31 cellular contexts compared by ENCODE assay signal in the genomic region with DNA sequence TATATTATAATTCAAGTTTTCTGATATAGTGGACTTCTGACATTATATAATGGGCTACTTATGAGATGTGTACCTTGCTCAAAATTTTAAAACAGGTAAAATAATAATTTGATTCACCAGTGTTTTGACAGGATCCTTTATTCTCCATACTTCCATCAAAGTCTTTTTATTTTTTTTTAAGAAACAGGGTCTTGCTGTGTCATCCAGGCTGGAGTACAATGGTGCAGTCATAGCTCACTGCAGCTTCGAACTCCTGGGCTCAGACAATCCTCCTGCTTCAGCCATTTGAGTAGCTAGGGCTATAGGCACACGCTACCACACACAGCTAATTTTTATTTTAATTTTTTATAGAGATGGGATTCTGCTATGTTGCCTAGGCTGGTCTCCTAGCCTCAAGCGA.
"Had no signal": no experiment of that assay in that cellular context is flagged by ENCODE, and none has a peak within 500 bp of the region (broad histone marks: within the 10 kb centered on the region; RNA-seq: fewer than 3 reads in every experiment).

No MANE protein-coding gene starts in this region.

- H3K4me1 ChIP-seq: psoas muscle, right lobe of liver, suprapubic skin, testis, transverse colon, upper lobe of right lung, vagina had no signal

- H3K4me3 Mint-ChIP-seq: naive B cell; naive thymus-derived CD8-positive, alpha-beta T cell; natural killer cell treated with Interleukin-12 subunit alpha and Interleukin-12 subunit beta and Interleukin-15 and Interleukin-18, amount 100 ng/mL, for 72 hours; nephron progenitor cell; neural crest cell; stimulated activated effector memory CD8-positive, alpha-beta T cell treated with anti-CD3 and anti-CD28 coated beads, Interleukin-12 subunit alpha, Interleukin-12 subunit beta, amount 100 ng/mL, for 72 hours; stimulated activated naive CD8-positive, alpha-beta T cell treated with anti-CD3 and anti-CD28 coated beads, Interleukin-15, amount 100 ng/mL, for 72 hours; type B pancreatic cell had no signal

- H3K4me3 ChIP-seq: pancreas, psoas muscle, right lobe of liver, sigmoid colon, suprapubic skin, testis, tibial artery, transverse colon, upper lobe of right lung, vagina had no signal

- H3K27me3 ChIP-seq: neutrophil, pancreas, right lobe of liver, sigmoid colon, suprapubic skin, testis, tibial artery, transverse colon, upper lobe of right lung, vagina had no signal

- H3K27me3 Mint-ChIP-seq: naive B cell; naive thymus-derived CD8-positive, alpha-beta T cell; natural killer cell treated with Interleukin-12 subunit alpha and Interleukin-12 subunit beta and Interleukin-15 and Interleukin-18, amount 100 ng/mL, for 72 hours; progenitor cell of endocrine pancreas; stimulated activated naive CD8-positive, alpha-beta T cell treated with anti-CD3 and anti-CD28 coated beads, Interleukin-15, amount 100 ng/mL, for 72 hours; type B pancreatic cell had no signal

- H3K27ac ChIP-seq: neutrophil, pancreas, psoas muscle, right lobe of liver, sigmoid colon, suprapubic skin, testis, tibial artery, transverse colon, upper lobe of right lung, vagina had no signal

- DNase-seq: naive B cell; naive thymus-derived CD8-positive, alpha-beta T cell; nephron progenitor cell; nucleus accumbens; pancreas; posterior cingulate gyrus; psoas muscle; right cardiac atrium; right lobe of liver; sigmoid colon; small intestine; stimulated activated CD4-positive, alpha-beta T cell treated with anti-CD3 and anti-CD28 coated beads, Interleukin-15, amount 100 ng/mL, for 24 hours; stimulated activated CD4-positive, alpha-beta T cell treated with anti-CD3 and anti-CD28 coated beads, Interleukin-2, amount 100 ng/mL, for 24 hours; stimulated activated CD4-positive, alpha-beta T cell treated with anti-CD3 and anti-CD28 coated beads, Interleukin-2, amount 100 ng/mL, for 48 hours; stimulated activated CD4-positive, alpha-beta T cell treated with anti-CD3 and anti-CD28 coated beads, Interleukin-4, amount 100 ng/mL, for 24 hours; stimulated activated naive CD4-positive, alpha-beta T cell; stimulated activated naive CD8-positive, alpha-beta T cell treated with anti-CD3 and anti-CD28 coated beads, Interleukin-15, amount 100 ng/mL, for 72 hours; stimulated activated naive CD8-positive, alpha-beta T cell treated with anti-CD3 and anti-CD28 coated beads, Interleukin-15, Interleukin-2, amounts not matched to agents 100 U/mL and 50 U/mL, for 24 hours; substantia nigra; testis; tibial artery; transverse colon; upper lobe of right lung had no signal

- FAIRE-seq: pancreas, small intestine had no signal

- H3K4me1 Mint-ChIP-seq: neural crest cell had no signal

- H3K9me3 Mint-ChIP-seq: stimulated activated effector memory CD8-positive, alpha-beta T cell treated with anti-CD3 and anti-CD28 coated beads, Interleukin-12 subunit alpha, Interleukin-12 subunit beta, amount 100 ng/mL, for 72 hours had no signal

- H3K9me3 ChIP-seq: neutrophil, pancreas, right lobe of liver, sigmoid colon, suprapubic skin, testis, tibial artery, transverse colon, upper lobe of right lung, vagina had no signal

- ATAC-seq: naive thymus-derived CD8-positive, alpha-beta T cell; natural killer cell treated with Interleukin-12 subunit alpha and Interleukin-12 subunit beta and Interleukin-15 and Interleukin-18, amount 100 ng/mL, for 72 hours; pancreas; right cardiac atrium; right lobe of liver; stimulated activated effector memory CD8-positive, alpha-beta T cell treated with anti-CD3 and anti-CD28 coated beads, Interleukin-12 subunit alpha, Interleukin-12 subunit beta, amount 100 ng/mL, for 72 hours; stimulated activated naive CD8-positive, alpha-beta T cell treated with anti-CD3 and anti-CD28 coated beads, Interleukin-15, amount 100 ng/mL, for 72 hours; stimulated activated naive CD8-positive, alpha-beta T cell treated with anti-CD3 and anti-CD28 coated beads, Interleukin-15, Interleukin-2, amounts not matched to agents 100 U/mL and 50 U/mL, for 24 hours; upper lobe of right lung had no signal

- H3K27ac Mint-ChIP-seq: naive B cell; naive thymus-derived CD8-positive, alpha-beta T cell; natural killer cell treated with Interleukin-12 subunit alpha and Interleukin-12 subunit beta and Interleukin-15 and Interleukin-18, amount 100 ng/mL, for 72 hours; nephron progenitor cell; progenitor cell of endocrine pancreas; stimulated activated effector memory CD8-positive, alpha-beta T cell treated with anti-CD3 and anti-CD28 coated beads, Interleukin-12 subunit alpha, Interleukin-12 subunit beta, amount 100 ng/mL, for 72 hours; stimulated activated naive CD8-positive, alpha-beta T cell treated with anti-CD3 and anti-CD28 coated beads, Interleukin-15, amount 100 ng/mL, for 72 hours; type B pancreatic cell had no signal
